Comparison of ENCODE assay signal across 14 cellular contexts in the genomic region with DNA sequence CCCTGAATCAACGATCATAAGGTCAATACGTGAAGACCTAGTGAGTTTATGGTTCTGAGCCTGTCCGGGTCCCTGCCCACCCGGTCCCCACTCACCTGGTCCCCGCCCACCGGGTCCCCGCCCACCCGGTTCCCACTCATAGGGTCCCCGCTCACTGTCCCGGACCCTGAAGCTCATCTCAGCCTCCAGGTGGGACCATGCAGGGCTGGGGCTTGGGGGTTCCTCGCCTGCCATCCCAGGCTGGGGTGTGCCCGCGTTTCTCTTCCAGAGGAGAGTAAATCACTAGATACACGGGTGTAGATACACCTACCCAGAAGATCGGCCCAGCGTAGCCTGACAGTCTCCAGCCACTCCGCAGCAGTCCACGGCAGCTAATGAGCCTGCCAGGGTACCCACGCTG.
DNase-seq lines count a peak whose midpoint lies in the region; ATAC-seq and TF ChIP-seq lines count a peak whose summit lies in the region.
"Had no signal": no experiment of that assay in that cellular context is flagged by ENCODE, and none has a peak within 500 bp of the region (broad histone marks: within the 10 kb centered on the region; RNA-seq: fewer than 3 reads in every experiment).

No MANE protein-coding gene starts in this region.

- H3K4me3 ChIP-seq in heart right ventricle = peak overlapping the region in 1 of 10 donors; percentile 41
- H3K4me3 ChIP-seq in left ventricle myocardium inferior = no peak overlapping the region
- H3K4me3 ChIP-seq in dorsolateral prefrontal cortex = peak overlapping the region in 42 of 59 donors; percentile 7 to 84 (median 38)
- peak overlapping the region in 1 of 2 donors; percentile 10 for H3K4me3 ChIP-seq in muscle layer of colon (ENCODE audit: low read depth in 1 of 2, low read length in 2 of 2)
- H3K4me3 ChIP-seq in aorta (ENCODE audit: low read length in 2 of 2) = no peak overlapping the region
- H3K4me3 ChIP-seq: lung had no signal

- H3K27me3 ChIP-seq in heart right ventricle (no peaks in the 10 kb centered on the region), left ventricle myocardium inferior (ENCODE audit: low read depth) (no peaks in the 10 kb centered on the region), dorsolateral prefrontal cortex (no peaks in the 10 kb centered on the region), muscle layer of colon (ENCODE audit: control insufficient read depth in 1 of 2, insufficient read depth in 2 of 2, low read length in 2 of 2) (no peaks in the 10 kb centered on the region), aorta (ENCODE audit: control insufficient read depth in 1 of 2, insufficient read depth in 2 of 2, low read length in 1 of 2) (no peaks in the 10 kb centered on the region)

- intact Hi-C loops in heart right ventricle (cut with DNase I) (loop anchor here (2.0 to 10.0 kb wide), 13 partner anchors 41 to 701 kb away; partner anchors contain the start of gene MBP (in 4 of the 10)), left ventricle myocardium inferior (cut with micrococcal nuclease) (loop anchor here (5.0 kb wide), 2 partner anchors 56 to 211 kb away; no protein-coding TSS in a partner anchor), dorsolateral prefrontal cortex (cut with DNase I) (loop anchor here in 1 of 2 donors (5.0 kb wide), 2 partner anchors 211 to 651 kb away; no protein-coding TSS in a partner anchor), aorta (cut with DNase I) (loop anchor here (2.0 to 10.0 kb wide), 3 partner anchors 51 to 210 kb away; partner anchors contain the start of gene MBP (in 2 of the 2))

- H3K9ac ChIP-seq in muscle layer of colon (ENCODE audit: low read length) = no peak overlapping the region

- H3K4me1 ChIP-seq in heart right ventricle = peaks cover 0 to 30% (median 4%) of the 10 kb centered on the region in 9 donors
- H3K4me1 ChIP-seq in left ventricle myocardium inferior = no peaks in the 10 kb centered on the region
- no peaks in the 10 kb centered on the region for H3K4me1 ChIP-seq in muscle layer of colon (ENCODE audit: insufficient read depth, low read length)
- H3K4me1 ChIP-seq in aorta (ENCODE audit: control insufficient read depth in 1 of 2, insufficient read depth in 2 of 2, low read length in 2 of 2) = no peaks in the 10 kb centered on the region

- H3K9me3 ChIP-seq in heart right ventricle (no peaks in the 10 kb centered on the region), left ventricle myocardium inferior (replicated peaks) (no peaks in the 10 kb centered on the region), muscle layer of colon (ENCODE audit: low read length) (no peaks in the 10 kb centered on the region), aorta (ENCODE audit: control insufficient read depth, low read length) (no peaks in the 10 kb centered on the region)

- TF ChIP-seq CTCF in heart right ventricle (IDR thresholded peaks at IDR 0.05) (no peak), left ventricle myocardium inferior (IDR thresholded peaks at IDR 0.05; ENCODE audit: borderline replicate concordance) (no peak), dorsolateral prefrontal cortex (IDR thresholded peaks at IDR 0.05 in 54 of 56, conservative IDR thresholded peaks at IDR 0.05 in 2 of 56; ENCODE audit: low read depth in 1 of 56, partially characterized antibody in 56 of 56) (no peak)

- ATAC-seq in heart right ventricle (peak in 5 of 8 donors; percentile 12 to 43 (median 18)), aorta (ENCODE audit: low FRiP score) (no peak), GM19324 (IDR thresholded peaks at IDR 0.05; ENCODE audit: low FRiP score, unreplicated experiment) (no peak)

- WGBS in heart right ventricle, 2 donors = 86% methylated on average over 19 of the region's 19 CpGs
- WGBS in aorta, 2 donors = 82 to 83% methylated on average over 19 of the region's 19 CpGs

- peak overlapping the region in 1 of 10 donors; percentile 25 for H3K27ac ChIP-seq in heart right ventricle
- no peak overlapping the region for H3K27ac ChIP-seq in left ventricle myocardium inferior (replicated peaks)
- H3K27ac ChIP-seq in dorsolateral prefrontal cortex = peak overlapping the region in 50 of 59 donors; percentile 7 to 99 (median 64)
- peak overlapping the region; percentile 44 for H3K27ac ChIP-seq in muscle layer of colon (ENCODE audit: low read depth, low read length)
- H3K27ac ChIP-seq in aorta (ENCODE audit: low read depth in 1 of 2, low read length in 2 of 2) = no peak overlapping the region

- no peaks in the 10 kb centered on the region for H3K36me3 ChIP-seq in heart right ventricle
- H3K36me3 ChIP-seq in left ventricle myocardium inferior = no peaks in the 10 kb centered on the region
- no peaks in the 10 kb centered on the region for H3K36me3 ChIP-seq in muscle layer of colon (ENCODE audit: insufficient read depth, low read length)
- no peaks in the 10 kb centered on the region for H3K36me3 ChIP-seq in aorta (ENCODE audit: control insufficient read depth in 1 of 2, insufficient read depth in 2 of 2, low read length in 1 of 2)

- DNase-seq in heart right ventricle (no peak), left ventricle myocardium inferior (no peak), dorsolateral prefrontal cortex (peak in 4 of 10 donors; percentile 9 to 43 (median 32)), aorta (peak; percentile 46 to 57), AG08396 (ENCODE audit: low spot score) (no peak), NCI-H1092 treated with DMSO at 0.1 percent for 48 hours (lab: John Stamatoyannopoulos, UW) (no peak)
- DNase-seq: 8988T, cerebellar nuclear complex, foreskin melanocyte, GDM1, NCI-H2029 treated with DMSO at 0.1 percent for 48 hours had no signal

Comparison
In these comparisons a context has a peak if more than half of its experiments do, and no peak if none do; other contexts are left out.
1. ATAC-seq: peak in heart right ventricle (5 of 8); none in aorta (single experiment) and GM19324 (single experiment).
2. DNase-seq: peak in aorta (2 of 2); none in heart right ventricle (0 of 2), left ventricle myocardium inferior (single experiment), AG08396 (single experiment) and NCI-H1092 treated with DMSO at 0.1 percent for 48 hours (single experiment).
3. H3K27ac ChIP-seq: peak in dorsolateral prefrontal cortex (50 of 59) and muscle layer of colon (single experiment); none in left ventricle myocardium inferior (single experiment) and aorta (0 of 2).
4. H3K4me3 ChIP-seq: peak in dorsolateral prefrontal cortex (42 of 59); none in left ventricle myocardium inferior (single experiment) and aorta (0 of 2).